9 cellular contexts compared by ENCODE assay signal in genomic region chr10:116287906-116288501, GRCh38. TPM values are rescaled to one million over a fixed set of nuclear protein-coding genes. Genes with fewer than 3 reads are reported as not detected.
DNase-seq lines count a peak whose midpoint lies in the region; ATAC-seq, FAIRE-seq and TF ChIP-seq lines count a peak whose summit lies in the region.
"Had no signal": no experiment of that assay in that cellular context is flagged by ENCODE, and none has a peak within 500 bp of the region (broad histone marks: within the 10 kb centered on the region; RNA-seq: fewer than 3 reads in every experiment).

No MANE protein-coding gene starts in this region.

- H3K27me3 Mint-ChIP-seq in activated CD4-positive, alpha-beta memory T cell treated with anti-CD3 and anti-CD28 coated beads, Interleukin-2, amount 10 ng/mL, durations not matched to agents 7 days and 5 days = no peaks in the 10 kb centered on the region

- peaks cover 6% of the 10 kb centered on the region for H3K4me1 Mint-ChIP-seq in activated CD4-positive, alpha-beta memory T cell treated with anti-CD3 and anti-CD28 coated beads, Interleukin-2, amount 10 ng/mL, durations not matched to agents 7 days and 5 days

- TF ChIP-seq POLR2A in H54 (IDR thresholded peaks at IDR 0.05; ENCODE audit: low read depth, low read length) = no peak

- CTCF ChIA-PET in GM10248 (lab: Yijun Ruan, JAX) = interaction anchor here (1.0 to 1.9 kb wide), 12 partner anchors 8 to 856 kb away, joined by 3 to 6 read pairs (median 3); no protein-coding TSS in a partner anchor
- CTCF ChIA-PET in activated CD4-positive, alpha-beta memory T cell treated with anti-CD3 and anti-CD28 coated beads, Interleukin-2, amount 10 ng/mL, durations not matched to agents 7 days and 5 days (lab: Charles Lee) = interaction anchor here (1.2 to 1.4 kb wide), 2 partner anchors 488 to 489 kb away, joined by 3 to 5 read pairs; no protein-coding TSS in a partner anchor

- TF ChIP-seq EP300 in Ishikawa (IDR thresholded peaks at IDR 0.05; ENCODE audit: borderline replicate concordance) = no peak

- peak; percentile 57 for TF ChIP-seq CTCF in GM10248 (IDR thresholded peaks at IDR 0.05; ENCODE audit: control extremely low read depth, extremely low read depth, low read depth, missing control alignments)

- H3K36me3 Mint-ChIP-seq in activated CD4-positive, alpha-beta memory T cell treated with anti-CD3 and anti-CD28 coated beads, Interleukin-2, amount 10 ng/mL, durations not matched to agents 7 days and 5 days (ENCODE audit: low read depth) = no peaks in the 10 kb centered on the region

- POLR2A ChIA-PET in GM10248 (lab: Yijun Ruan, JAX) = no interaction called here
- POLR2A ChIA-PET in activated CD4-positive, alpha-beta memory T cell treated with anti-CD3 and anti-CD28 coated beads, Interleukin-2, amount 10 ng/mL, durations not matched to agents 7 days and 5 days (lab: Charles Lee) = no interaction called here

- DNase-seq in GM10248 (ENCODE audit: extremely low spot score) (peak; percentile 29), SKM-1 (lab: John Stamatoyannopoulos, UW; ENCODE audit: unreplicated experiment) (peak; percentile 18), fibroblast of the conjunctiva (ENCODE audit: low read depth) (peak; percentile 44), putamen (ENCODE audit: low spot score) (peak; percentile 20), H54 (ENCODE audit: insufficient read length, low spot score) (no peak)
- no peak for DNase-seq in activated CD4-positive, alpha-beta memory T cell treated with anti-CD3 and anti-CD28 coated beads, Interleukin-2, amount 10 ng/mL, durations not matched to agents 7 days and 5 days

- no peaks in the 10 kb centered on the region for H3K9me3 Mint-ChIP-seq in activated CD4-positive, alpha-beta memory T cell treated with anti-CD3 and anti-CD28 coated beads, Interleukin-2, amount 10 ng/mL, durations not matched to agents 7 days and 5 days

- TF ChIP-seq RAD21 in Ishikawa (IDR thresholded peaks at IDR 0.05; ENCODE audit: low read depth) = peak; percentile 77

- no peak overlapping the region for H3K4me3 Mint-ChIP-seq in activated CD4-positive, alpha-beta memory T cell treated with anti-CD3 and anti-CD28 coated beads, Interleukin-2, amount 10 ng/mL, durations not matched to agents 7 days and 5 days

- H3K27ac Mint-ChIP-seq in activated CD4-positive, alpha-beta memory T cell treated with anti-CD3 and anti-CD28 coated beads, Interleukin-2, amount 10 ng/mL, durations not matched to agents 7 days and 5 days = no peak overlapping the region

- no peak for FAIRE-seq in H54 (lab: Jason Lieb, UNC)

- ATAC-seq in GM18520 (IDR thresholded peaks at IDR 0.05; ENCODE audit: unreplicated experiment) = no peak
- ATAC-seq: mucosa of descending colon had no signal

TF ChIP-seq in Ishikawa, 13 proteins besides CTCF, POLR2A, EP300 and RAD21:
- TF ChIP-seq TEAD4 (IDR thresholded peaks at IDR 0.05) = no peak
- no peak for TF ChIP-seq NFIC (IDR thresholded peaks at IDR 0.05)
- no peak for TF ChIP-seq MAX (IDR thresholded peaks at IDR 0.05)
- TF ChIP-seq ZBTB7A (IDR thresholded peaks at IDR 0.05; ENCODE audit: low read depth) = no peak
- no peak for TF ChIP-seq EGR1 (IDR thresholded peaks at IDR 0.05)
- TF ChIP-seq CREB1 (IDR thresholded peaks at IDR 0.05; ENCODE audit: low read depth) = no peak
- TF ChIP-seq YY1 (IDR thresholded peaks at IDR 0.05; ENCODE audit: low read depth) = no peak
- TF ChIP-seq REST (IDR thresholded peaks at IDR 0.05; ENCODE audit: low read depth) = no peak
- no peak for TF ChIP-seq FOXM1 (IDR thresholded peaks at IDR 0.05; ENCODE audit: borderline replicate concordance, low read depth)
- TF ChIP-seq USF1 (IDR thresholded peaks at IDR 0.05) = no peak
- no peak for TF ChIP-seq TCF12 (IDR thresholded peaks at IDR 0.05; ENCODE audit: low read depth)
- no peak for TF ChIP-seq TAF1 (IDR thresholded peaks at IDR 0.05; ENCODE audit: low read depth)
- no peak for TF ChIP-seq CEBPB (IDR thresholded peaks at IDR 0.05)

RNA-seq across cellular contexts. Expression of gene GFRA1, which starts 15.0 kb away (rescaled TPM):
- not detected for total RNA-seq in activated CD4-positive, alpha-beta memory T cell treated with anti-CD3 and anti-CD28 coated beads, Interleukin-2, amount 10 ng/mL, durations not matched to agents 7 days and 5 days

RNA-seq across cellular contexts. Expression of gene CCDC172, which starts 36.2 kb away (rescaled TPM):
- not detected for total RNA-seq in activated CD4-positive, alpha-beta memory T cell treated with anti-CD3 and anti-CD28 coated beads, Interleukin-2, amount 10 ng/mL, durations not matched to agents 7 days and 5 days
- total RNA-seq: mucosa of descending colon had no signal

Comparison
In these comparisons a context has a peak if more than half of its experiments do, and no peak if none do; other contexts are left out.
1. DNase-seq: peak in GM10248 (single experiment), SKM-1 (single experiment), fibroblast of the conjunctiva (single experiment) and putamen (single experiment); none in H54 (single experiment) and activated CD4-positive, alpha-beta memory T cell treated with anti-CD3 and anti-CD28 coated beads, Interleukin-2, amount 10 ng/mL, durations not matched to agents 7 days and 5 days (single experiment).